8 cellular contexts compared by ENCODE assay signal in the genomic region with DNA sequence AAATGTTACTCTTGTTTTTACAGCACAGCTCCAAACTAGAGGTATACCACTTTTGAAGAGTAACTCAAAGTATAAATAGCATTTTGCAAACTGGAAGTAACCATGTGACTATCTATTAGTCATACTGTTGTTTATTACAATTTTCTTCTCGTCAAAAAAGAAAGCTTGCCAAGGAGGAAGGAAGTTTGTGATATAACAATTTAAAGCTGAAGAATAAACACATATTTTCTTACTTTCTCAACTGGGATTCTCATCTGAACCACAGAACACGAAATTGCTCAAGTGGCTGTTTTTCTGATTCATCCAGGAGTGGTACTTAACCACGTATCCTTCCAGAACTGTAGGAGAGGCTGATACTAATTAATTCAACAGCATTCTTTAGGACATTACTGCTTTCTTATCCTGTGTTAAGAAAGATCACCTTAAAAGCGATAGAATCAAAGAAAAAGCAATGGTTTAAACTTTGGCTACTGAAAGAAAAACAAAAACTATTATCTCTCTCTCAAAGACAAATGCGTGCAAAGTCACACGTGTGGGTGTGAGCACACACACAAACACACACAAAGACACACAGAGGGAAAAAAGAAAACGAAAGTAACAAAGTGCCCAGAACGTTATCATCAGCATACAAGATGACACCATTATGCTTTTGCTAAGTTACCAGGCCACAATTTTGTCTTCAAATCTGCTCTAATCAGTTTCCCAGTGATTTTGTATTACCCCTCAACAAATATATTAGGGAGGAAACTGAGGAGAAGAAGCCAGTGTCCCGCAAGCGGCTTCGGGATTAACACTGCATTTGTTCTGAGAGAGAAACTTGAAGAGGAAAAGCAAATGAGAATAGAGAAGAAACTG. TPM values are rescaled to one million over a fixed set of nuclear protein-coding genes. Genes with fewer than 3 reads are reported as not detected.
DNase-seq lines count a peak whose midpoint lies in the region; ATAC-seq and TF ChIP-seq lines count a peak whose summit lies in the region.

A gene (minus strand): TSS at position 48 of the 855 bp plus-strand sequence.

- WGBS in esophagus squamous epithelium, 2 donors = 1% methylated on average over 11 of the region's 11 CpGs

- DNase-seq in NK-92 treated with Interleukin-12 subunit alpha and Interleukin-12 subunit beta, amount 100 ng/mL, for 24 hours (lab: John Stamatoyannopoulos, UW) = peak; percentile 14
- DNase-seq in NK-92 (lab: John Stamatoyannopoulos, UW; ENCODE audit: unreplicated experiment) (no peak), esophagus squamous epithelium (lab: John Stamatoyannopoulos, UW) (no peak), omental fat pad (ENCODE audit: low spot score) (no peak), NCI-H2227 (lab: John Stamatoyannopoulos, UW; ENCODE audit: unreplicated experiment) (no peak)

- no peaks in the 10 kb centered on the region for H3K27me3 ChIP-seq in esophagus squamous epithelium

- ATAC-seq in HG03439 (IDR thresholded peaks at IDR 0.05; ENCODE audit: unreplicated experiment) = peak; percentile 37
- peak; percentile 93 for ATAC-seq in omental fat pad (ENCODE audit: low FRiP score)
- ATAC-seq in HG02840 (IDR thresholded peaks at IDR 0.05; ENCODE audit: low FRiP score, unreplicated experiment) = no peak

- no peaks in the 10 kb centered on the region for H3K9me3 ChIP-seq in esophagus squamous epithelium

- TF ChIP-seq POLR2A in esophagus squamous epithelium (IDR thresholded peaks at IDR 0.05) = peak in 2 of 4 donors; percentile 34 to 65

- TF ChIP-seq CTCF in WI38 (IDR thresholded peaks at IDR 0.05; ENCODE audit: low read depth, low read length) = no peak
- no peak for TF ChIP-seq CTCF in esophagus squamous epithelium (IDR thresholded peaks at IDR 0.05)
- no peak for TF ChIP-seq CTCF in omental fat pad (IDR thresholded peaks at IDR 0.05)

- intact Hi-C loops in esophagus squamous epithelium (cut with DNase I) = no loop called here

- H3K4me3 ChIP-seq in WI38 (ENCODE audit: low read depth, low read length) (peak within 1 kb of the TSS; percentile 56), esophagus squamous epithelium (peak within 1 kb of the TSS; percentile 35 to 70 (median 50))

- H3K27ac ChIP-seq in esophagus squamous epithelium = peak within 1 kb of the TSS; percentile 87 to 93 (median 91)

- H3K4me1 ChIP-seq in esophagus squamous epithelium = peaks cover 13 to 45% (median 14%) of the 10 kb centered on the region in 3 donors

- no peaks in the 10 kb centered on the region for H3K36me3 ChIP-seq in esophagus squamous epithelium

RNA-seq across cellular contexts. Expression of the gene that starts here (rescaled TPM):
- total RNA-seq in esophagus squamous epithelium = 10 to 100 TPM in 3 of 4 donors, 1 to 10 TPM in 1; 6.0 to 29.4 (median 14.9) TPM
- 10 to 100 TPM; 23.8 to 48.2 (median 31.5) TPM for total RNA-seq in omental fat pad
